Comparison of ENCODE assay signal across 9 cellular contexts in the genomic region with DNA sequence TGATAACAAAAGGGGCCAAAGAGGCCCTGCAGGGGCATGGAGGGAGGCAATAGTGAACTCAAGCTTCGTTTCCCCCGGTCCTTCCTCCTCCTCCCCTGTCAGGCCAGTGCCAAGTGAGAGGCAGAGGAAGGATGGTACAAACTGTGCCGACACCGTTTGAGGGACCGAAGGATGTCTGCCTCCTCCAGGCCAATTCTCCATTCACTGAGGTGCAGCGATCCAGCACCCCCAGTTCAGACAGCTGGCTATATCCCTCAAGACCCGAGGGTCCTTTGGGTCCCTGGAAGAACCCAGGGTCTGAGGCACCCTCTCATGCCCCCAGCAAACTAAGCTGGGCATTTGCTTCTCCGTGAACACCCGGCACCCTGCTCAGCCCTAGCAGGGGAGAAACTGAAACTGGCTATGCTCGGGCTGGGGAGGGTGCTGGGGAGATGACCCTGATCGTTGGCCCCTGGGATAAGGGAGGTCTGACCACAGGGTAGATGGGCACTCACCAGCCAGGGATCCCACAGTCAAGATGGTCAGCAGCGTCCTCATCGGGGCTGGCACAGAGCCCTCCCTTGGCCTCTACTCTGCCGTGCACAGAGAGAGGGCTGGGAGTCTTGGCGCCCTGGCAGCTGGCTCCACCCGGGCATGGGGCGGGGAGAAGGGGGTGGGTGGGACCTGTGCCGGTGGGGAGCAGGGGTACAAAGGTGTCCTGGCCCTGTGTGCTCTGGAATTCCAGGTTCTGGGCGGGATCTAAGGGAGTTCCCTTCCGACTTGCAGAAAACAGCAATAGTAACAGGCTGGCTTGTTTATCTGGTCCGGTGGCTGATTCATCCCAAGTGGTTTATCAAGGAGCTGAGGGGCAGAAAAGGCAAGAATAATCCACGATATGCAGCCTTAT. TPM values are rescaled to one million over a fixed set of nuclear protein-coding genes. Genes with fewer than 3 reads are reported as not detected.
DNase-seq lines count a peak whose midpoint lies in the region; ATAC-seq, FAIRE-seq and TF ChIP-seq lines count a peak whose summit lies in the region.
"Had no signal": no experiment of that assay in that cellular context is flagged by ENCODE, and none has a peak within 500 bp of the region (broad histone marks: within the 10 kb centered on the region; RNA-seq: fewer than 3 reads in every experiment).

A gene with protein sequence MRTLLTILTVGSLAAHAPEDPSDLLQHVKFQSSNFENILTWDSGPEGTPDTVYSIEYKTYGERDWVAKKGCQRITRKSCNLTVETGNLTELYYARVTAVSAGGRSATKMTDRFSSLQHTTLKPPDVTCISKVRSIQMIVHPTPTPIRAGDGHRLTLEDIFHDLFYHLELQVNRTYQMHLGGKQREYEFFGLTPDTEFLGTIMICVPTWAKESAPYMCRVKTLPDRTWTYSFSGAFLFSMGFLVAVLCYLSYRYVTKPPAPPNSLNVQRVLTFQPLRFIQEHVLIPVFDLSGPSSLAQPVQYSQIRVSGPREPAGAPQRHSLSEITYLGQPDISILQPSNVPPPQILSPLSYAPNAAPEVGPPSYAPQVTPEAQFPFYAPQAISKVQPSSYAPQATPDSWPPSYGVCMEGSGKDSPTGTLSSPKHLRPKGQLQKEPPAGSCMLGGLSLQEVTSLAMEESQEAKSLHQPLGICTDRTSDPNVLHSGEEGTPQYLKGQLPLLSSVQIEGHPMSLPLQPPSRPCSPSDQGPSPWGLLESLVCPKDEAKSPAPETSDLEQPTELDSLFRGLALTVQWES (minus strand): TSS at position 595 of the 886 bp plus-strand sequence. CDS start 58 bp downstream, at position 537.

- no peak within 1 kb of the TSS for H4K91ac ChIP-seq in H1 (replicated peaks; ENCODE audit: insufficient read length, low read length)

- POLR2A ChIA-PET in AG04450 (lab: Yijun Ruan, JAX) (no interaction called here), H1 (lab: Charles Lee; ENCODE audit: partially characterized antibody) (interaction anchor here (0.6 to 2.9 kb wide), 3 partner anchors 7 to 321 kb away, joined by 3 to 16 read pairs (median 6); no protein-coding TSS in a partner anchor)

- H3K36me3 ChIP-seq in H1 (ENCODE audit: control insufficient read depth in 2 of 4, insufficient read depth in 4 of 4, low read length in 3 of 4) = no peaks in the 10 kb centered on the region
- no peaks in the 10 kb centered on the region for H3K36me3 ChIP-seq in muscle layer of colon (ENCODE audit: insufficient read depth, low read length)

- no peaks in the 10 kb centered on the region for H3K9me3 Mint-ChIP-seq in T-helper 2 cell treated with Interferon-gamma antibody and Interleukin-4, amounts not matched to agents 5 μg/mL and 100 μg/mL, for 36 hours

- DNase-seq in AG04450 (ENCODE audit: low read depth, low spot score) (no peak), NCI-H2196 treated with DMSO at 0.1 percent for 48 hours (lab: John Stamatoyannopoulos, UW; ENCODE audit: unreplicated experiment) (peak; percentile 5), H1 (ENCODE audit: low read depth in 1 of 2, low spot score in 2 of 2) (no peak)
- DNase-seq in T-helper 2 cell treated with Interferon-gamma antibody and Interleukin-4, amounts not matched to agents 5 μg/mL and 100 μg/mL, for 36 hours (ENCODE audit: low spot score) = no peak
- DNase-seq: NCI-H2081 had no signal

- H3K9me3 ChIP-seq in AG04450 (ENCODE audit: control insufficient read depth, insufficient read depth, low read length) = no peaks in the 10 kb centered on the region; the same call in 1 of the 2 replicates
- H3K9me3 ChIP-seq in H1 (ENCODE audit: insufficient read depth in 2 of 2, low read depth in 1 of 2, low read length in 1 of 2) = no peaks in the 10 kb centered on the region
- no peaks in the 10 kb centered on the region for H3K9me3 ChIP-seq in muscle layer of colon (ENCODE audit: low read length)

- no peak within 1 kb of the TSS for H3K56ac ChIP-seq in H1 (replicated peaks; ENCODE audit: insufficient read length, low read depth, low read length)

- no peak within 1 kb of the TSS for H2BK20ac ChIP-seq in H1 (ENCODE audit: low read length)

- H3K4ac ChIP-seq in H1 (replicated peaks; ENCODE audit: insufficient read length, low read depth, low read length) = no peak within 1 kb of the TSS

- no peak within 1 kb of the TSS for H3K4me2 ChIP-seq in H1 (ENCODE audit: insufficient read depth in 1 of 2, low read depth in 2 of 2, low read length in 2 of 2)

- peak within 1 kb of the TSS; percentile 46 for H3K4me3 ChIP-seq in AG04450 (ENCODE audit: low read depth, low read length)
- no peak within 1 kb of the TSS for H3K4me3 ChIP-seq in H1 (ENCODE audit: extremely low read depth in 1 of 4, insufficient read depth in 2 of 4, low read depth in 3 of 4, low read length in 4 of 4)
- peak within 1 kb of the TSS; percentile 34 to 35 for H3K4me3 ChIP-seq in muscle layer of colon (ENCODE audit: low read depth in 1 of 2, low read length in 2 of 2)

- no peak within 1 kb of the TSS for H3K23ac ChIP-seq in H1 (ENCODE audit: insufficient read length)

- H3K4me3 Mint-ChIP-seq in T-helper 2 cell treated with Interferon-gamma antibody and Interleukin-4, amounts not matched to agents 5 μg/mL and 100 μg/mL, for 36 hours = no peak within 1 kb of the TSS

- H3K27ac ChIP-seq in AG04450 (ENCODE audit: low read depth, low read length) (no peak within 1 kb of the TSS), H1 (ENCODE audit: low read depth, low read length) (no peak within 1 kb of the TSS), muscle layer of colon (ENCODE audit: low read depth, low read length) (no peak within 1 kb of the TSS)

- peaks cover 1% of the 10 kb centered on the region; the same call in 1 of the 2 replicates for H3K23me2 ChIP-seq in H1 (ENCODE audit: low read depth, low read length)

- no peak within 1 kb of the TSS for H2BK120ac ChIP-seq in H1 (replicated peaks; ENCODE audit: low read depth, low read length)

- H2BK5ac ChIP-seq in H1 (ENCODE audit: low read depth, low read length) = no peak within 1 kb of the TSS

- no peak for FAIRE-seq in H1 (lab: Jason Lieb, UNC)

- peak within 1 kb of the TSS; percentile 32; the same call in 1 of the 2 replicates for H3K18ac ChIP-seq in H1 (ENCODE audit: extremely low read depth, low read length)

- 91% methylated on average over 19 of the region's 22 CpGs; no CpG with 5 or more reads in 1 of the 2 experiments for WGBS in H1 (ENCODE audit: extremely low coverage in 1 of 2, insufficient coverage in 1 of 2, insufficient read length in 1 of 2, insufficient replicate concordance in 2 of 2, low coverage in 1 of 2, low lambda C conversion rate in 2 of 2, missing lambda C conversion rate in 1 of 2), 2 experiments

- no peaks in the 10 kb centered on the region for H4K20me1 ChIP-seq in H1 (replicated peaks in 1 of 2; ENCODE audit: control insufficient read depth in 1 of 2, insufficient read depth in 2 of 2, low read length in 2 of 2)

- H3K27me3 Mint-ChIP-seq in T-helper 2 cell treated with Interferon-gamma antibody and Interleukin-4, amounts not matched to agents 5 μg/mL and 100 μg/mL, for 36 hours (ENCODE audit: low read depth) = peaks cover 3% of the 10 kb centered on the region

- CTCF ChIA-PET in AG04450 (lab: Charles Lee) = interaction anchor here (1.0 to 2.1 kb wide), 3 partner anchors 7 to 15 kb away, joined by 3 to 12 read pairs (median 4); no protein-coding TSS in a partner anchor
- CTCF ChIA-PET in H1 (lab: Charles Lee; ENCODE audit: partially characterized antibody) = interaction anchor here (0.8 to 3.8 kb wide), 5 partner anchors 7 to 69 kb away, joined by 3 to 24 read pairs (median 5); no protein-coding TSS in a partner anchor

- H3K14ac ChIP-seq in H1 (ENCODE audit: insufficient read length) = no peak within 1 kb of the TSS

- H3K9ac ChIP-seq in H1 (replicated peaks in 1 of 4; ENCODE audit: extremely low read depth in 1 of 4, low read depth in 3 of 4, low read length in 3 of 4) (no peak within 1 kb of the TSS), muscle layer of colon (ENCODE audit: low read length) (no peak within 1 kb of the TSS)

- peaks cover 0 to 2% (median 0%) of the 10 kb centered on the region in 4 experiments; a peak in 1 of 7 replicates for H3K4me1 ChIP-seq in H1 (replicated peaks in 1 of 4; ENCODE audit: control insufficient read depth in 3 of 4, insufficient read depth in 4 of 4, low read length in 3 of 4)
- peaks cover 9% of the 10 kb centered on the region for H3K4me1 ChIP-seq in muscle layer of colon (ENCODE audit: insufficient read depth, low read length)

- no peak for ATAC-seq in GM21381 (IDR thresholded peaks at IDR 0.05; ENCODE audit: unreplicated experiment)
- no peak for ATAC-seq in GM18868 (IDR thresholded peaks at IDR 0.05; ENCODE audit: unreplicated experiment)
- ATAC-seq in GM21360 (IDR thresholded peaks at IDR 0.05; ENCODE audit: unreplicated experiment) = no peak

- H4K8ac ChIP-seq in H1 (ENCODE audit: extremely low read depth, insufficient read depth, low read length) = peak within 1 kb of the TSS; percentile 12; the same call in 1 of the 2 replicates

- H3K27me3 ChIP-seq in AG04450 (ENCODE audit: control insufficient read depth, insufficient read depth, low read length) (peaks cover 49% of the 10 kb centered on the region), H1 (replicated peaks in 1 of 4; ENCODE audit: control insufficient read depth in 3 of 4, extremely low read depth in 1 of 4, insufficient read depth in 3 of 4, low read length in 3 of 4) (no peaks in the 10 kb centered on the region), muscle layer of colon (ENCODE audit: control insufficient read depth in 1 of 2, insufficient read depth in 2 of 2, low read length in 2 of 2) (no peaks in the 10 kb centered on the region)

- H3K79me2 ChIP-seq in H1 (ENCODE audit: control insufficient read depth in 1 of 2, insufficient read depth in 2 of 2, low read length in 2 of 2) = no peaks in the 10 kb centered on the region

- no peak within 1 kb of the TSS for H2AFZ ChIP-seq in H1 (ENCODE audit: low read length)

- no peak within 1 kb of the TSS for H3K27ac Mint-ChIP-seq in T-helper 2 cell treated with Interferon-gamma antibody and Interleukin-4, amounts not matched to agents 5 μg/mL and 100 μg/mL, for 36 hours

- H3K36me3 Mint-ChIP-seq in T-helper 2 cell treated with Interferon-gamma antibody and Interleukin-4, amounts not matched to agents 5 μg/mL and 100 μg/mL, for 36 hours (ENCODE audit: low read depth) = no peaks in the 10 kb centered on the region

- H2BK15ac ChIP-seq in H1 (ENCODE audit: low read length) = no peak within 1 kb of the TSS

- no peak for TF ChIP-seq RAD21 in H1 (IDR thresholded peaks at IDR 0.05 in 1 of 2, conservative IDR thresholded peaks at IDR 0.05 in 1 of 2; ENCODE audit: low read depth in 2 of 2, low read length in 2 of 2)

- H2AK5ac ChIP-seq in H1 (ENCODE audit: low read depth, low read length) = no peak within 1 kb of the TSS

- TF ChIP-seq CTCF in AG04450 (IDR thresholded peaks at IDR 0.05; ENCODE audit: low read depth, low read length) (no peak), H1 (IDR thresholded peaks at IDR 0.05; ENCODE audit: control extremely low read depth in 1 of 3, insufficient read depth in 1 of 3, low read depth in 1 of 3, low read length in 3 of 3) (no peak)

- no peak for TF ChIP-seq EP300 in H1 (IDR thresholded peaks at IDR 0.05; ENCODE audit: borderline replicate concordance in 1 of 2, low read depth in 2 of 2, low read length in 2 of 2)

- H4K5ac ChIP-seq in H1 (ENCODE audit: insufficient read length, low read depth, low read length) = no peak within 1 kb of the TSS

- no peaks in the 10 kb centered on the region for H3K4me1 Mint-ChIP-seq in T-helper 2 cell treated with Interferon-gamma antibody and Interleukin-4, amounts not matched to agents 5 μg/mL and 100 μg/mL, for 36 hours (ENCODE audit: low read depth)

- no peak within 1 kb of the TSS for H2BK12ac ChIP-seq in H1 (ENCODE audit: low read depth, low read length)

- no peaks in the 10 kb centered on the region; the same call in 1 of the 2 replicates for H3K79me1 ChIP-seq in H1 (ENCODE audit: low read depth, low read length)

- TF ChIP-seq POLR2A in H1 (IDR thresholded peaks at IDR 0.05; ENCODE audit: control extremely low read depth in 1 of 2, low read depth in 2 of 2, low read length in 2 of 2) = no peak

RNA-seq across cellular contexts. Expression of the gene that starts here (rescaled TPM):
- polyA plus RNA-seq in AG04450 (2011; rRNA removed) = not detected in 2 replicates
- not detected in 2 replicates for polyA minus RNA-seq in AG04450 (2011; rRNA and poly(A)+ RNA removed)
- 0.17 and 0.21 TPM in 2 replicates for total RNA-seq in H1 (2021; fragmentation: NEBNext Ultra II Directional; extraction: Animal tissue kit (Norgen Biotek cat#: 25700))
- 0.32 and 0.44 TPM in 2 replicates for polyA plus RNA-seq in H1 (2011; rRNA removed)
- 0.41 TPM for polyA plus RNA-seq in H1 (2011; cell fraction: cytosol; rRNA removed)
- 0.68 TPM for polyA plus RNA-seq in H1 (2011; cell fraction: nucleus; rRNA removed)
- polyA plus RNA-seq in H1 (2012, experiment 1 of 2) = 0.27 to 0.57 TPM (median 0.38 TPM) in 4 replicates
- 0.24 TPM for polyA plus RNA-seq in H1 (2012, experiment 2 of 2)
- 0.18 TPM for polyA plus RNA-seq in H1 (2013, experiment 1 of 2)
- 0.22 TPM for polyA plus RNA-seq in H1 (2013, experiment 2 of 2)
- polyA minus RNA-seq in H1 (2011; rRNA and poly(A)+ RNA removed) = 0.17 and 0.47 TPM in 2 replicates
- not detected for polyA minus RNA-seq in H1 (2011; cell fraction: cytosol; rRNA and poly(A)+ RNA removed)
- polyA minus RNA-seq in H1 (2011; cell fraction: nucleus; rRNA and poly(A)+ RNA removed) = 0.40 TPM

Comparison
In these comparisons a context has a peak if more than half of its experiments do, and no peak if none do; other contexts are left out.
1. H3K4me3 ChIP-seq: peak in AG04450 (single experiment) and muscle layer of colon (2 of 2); none in H1 (0 of 4).